In genomic region chr3:85584779-85585356, GRCh38 we compare ENCODE assay signal across 24 cellular contexts.
DNase-seq lines count a peak whose midpoint lies in the region; ATAC-seq and TF ChIP-seq lines count a peak whose summit lies in the region.
"Had no signal": no experiment of that assay in that cellular context is flagged by ENCODE, and none has a peak within 500 bp of the region (broad histone marks: within the 10 kb centered on the region; RNA-seq: fewer than 3 reads in every experiment).

No MANE protein-coding gene starts in this region.

- H3K27me3 Mint-ChIP-seq in CD14-positive monocyte (ENCODE audit: low read depth in 3 of 3), result peaks cover 0 to 3% (median 0%) of the 10 kb centered on the region in 3 donors
- H3K27me3 Mint-ChIP-seq: activated CD4-positive, alpha-beta T cell treated with anti-CD3 and anti-CD28 coated beads for 36 hours; naive thymus-derived CD4-positive, alpha-beta T cell; stimulated activated memory B cell treated with anti-CD40 and anti-IgM and Interleukin-4, amounts not matched to agents 10 μg/mL and 1 μg/mL and 100 μg/mL, for 72 hours; T-cell had no signal

- no peaks in the 10 kb centered on the region for H3K9me3 Mint-ChIP-seq in CD14-positive monocyte
- H3K9me3 Mint-ChIP-seq: activated naive CD4-positive, alpha-beta T cell treated with anti-CD3 and anti-CD28 coated beads, Interleukin-2, amount 50 U/mL, for 72 hours; activated T-cell treated with anti-CD3 and anti-CD28 coated beads, Interleukin-2, amount 50 U/mL, for 72 hours; stimulated activated memory B cell treated with anti-CD40 and anti-IgM and Interleukin-4, amounts not matched to agents 10 μg/mL and 1 μg/mL and 100 μg/mL, for 72 hours had no signal

- TF ChIP-seq CTCF in CD14-positive monocyte (IDR thresholded peaks at IDR 0.05), result no peak

- ATAC-seq in GM21367 (IDR thresholded peaks at IDR 0.05; ENCODE audit: unreplicated experiment), result peak; percentile 55
- peak; percentile 80 for ATAC-seq in HG03354 (IDR thresholded peaks at IDR 0.05; ENCODE audit: poor library complexity, severe bottlenecking, unreplicated experiment)
- ATAC-seq in HG03571 (IDR thresholded peaks at IDR 0.05; ENCODE audit: unreplicated experiment), result no peak
- ATAC-seq: activated CD4-positive, alpha-beta T cell treated with anti-CD3 and anti-CD28 coated beads for 36 hours; activated naive CD4-positive, alpha-beta T cell treated with anti-CD3 and anti-CD28 coated beads, Interleukin-2, amount 50 U/mL, for 72 hours; activated T-cell treated with anti-CD3 and anti-CD28 coated beads, Interleukin-2, amount 50 U/mL, for 72 hours; naive thymus-derived CD4-positive, alpha-beta T cell; sciatic nerve; stimulated activated memory B cell treated with anti-CD40 and anti-IgM and Interleukin-4, amounts not matched to agents 10 μg/mL and 1 μg/mL and 100 μg/mL, for 72 hours; T-cell had no signal

- DNase-seq in CD14-positive monocyte (ENCODE audit: low spot score), result no peak
- DNase-seq in SK-N-DZ (ENCODE audit: low spot score), result peak; percentile 18
- no peak for DNase-seq in stimulated activated CD4-positive, alpha-beta T cell treated with anti-CD3 and anti-CD28 coated beads, Interleukin-12 subunit alpha, Interleukin-12 subunit beta, amount 100 ng/mL, for 4 hours
- no peak for DNase-seq in islet precursor cell
- no peak for DNase-seq in NCI-H748 (lab: John Stamatoyannopoulos, UW; ENCODE audit: unreplicated experiment)
- DNase-seq: activated CD4-positive, alpha-beta T cell treated with anti-CD3 and anti-CD28 coated beads for 36 hours; activated T-cell treated with anti-CD3 and anti-CD28 coated beads, Interleukin-2, amount 50 U/mL, for 72 hours; central memory CD4-positive, alpha-beta T cell; dorsolateral prefrontal cortex; foreskin fibroblast; kidney glomerular epithelial cell; naive thymus-derived CD4-positive, alpha-beta T cell; NCI-H146; NCI-H2171 treated with DMSO at 0.1 percent for 48 hours; NCI-H526 treated with DMSO at 0.1 percent for 48 hours; SHP77 treated with DMSO at 0.1 percent for 48 hours; T-cell; testis had no signal

- H3K36me3 Mint-ChIP-seq in CD14-positive monocyte, result no peaks in the 10 kb centered on the region
- H3K36me3 Mint-ChIP-seq: activated naive CD4-positive, alpha-beta T cell treated with anti-CD3 and anti-CD28 coated beads, Interleukin-2, amount 50 U/mL, for 72 hours; naive thymus-derived CD4-positive, alpha-beta T cell; stimulated activated memory B cell treated with anti-CD40 and anti-IgM and Interleukin-4, amounts not matched to agents 10 μg/mL and 1 μg/mL and 100 μg/mL, for 72 hours; T-cell had no signal

- H3K27ac Mint-ChIP-seq in CD14-positive monocyte, result no peak overlapping the region
- H3K27ac Mint-ChIP-seq: activated CD4-positive, alpha-beta T cell treated with anti-CD3 and anti-CD28 coated beads for 36 hours; activated naive CD4-positive, alpha-beta T cell treated with anti-CD3 and anti-CD28 coated beads, Interleukin-2, amount 50 U/mL, for 72 hours; activated T-cell treated with anti-CD3 and anti-CD28 coated beads, Interleukin-2, amount 50 U/mL, for 72 hours; naive thymus-derived CD4-positive, alpha-beta T cell; stimulated activated memory B cell treated with anti-CD40 and anti-IgM and Interleukin-4, amounts not matched to agents 10 μg/mL and 1 μg/mL and 100 μg/mL, for 72 hours; T-cell had no signal

- intact Hi-C loops in CD14-positive monocyte (cut with micrococcal nuclease), result no loop called here

- peaks cover 7% of the 10 kb centered on the region for H3K4me1 Mint-ChIP-seq in CD14-positive monocyte
- H3K4me1 Mint-ChIP-seq: activated CD4-positive, alpha-beta T cell treated with anti-CD3 and anti-CD28 coated beads for 36 hours; stimulated activated memory B cell treated with anti-CD40 and anti-IgM and Interleukin-4, amounts not matched to agents 10 μg/mL and 1 μg/mL and 100 μg/mL, for 72 hours; T-cell had no signal

- H3K4me3 Mint-ChIP-seq in CD14-positive monocyte, result peak overlapping the region; percentile 47 to 77
- H3K4me3 Mint-ChIP-seq: activated CD4-positive, alpha-beta T cell treated with anti-CD3 and anti-CD28 coated beads for 36 hours; activated T-cell treated with anti-CD3 and anti-CD28 coated beads, Interleukin-2, amount 50 U/mL, for 72 hours; naive thymus-derived CD4-positive, alpha-beta T cell; stimulated activated memory B cell treated with anti-CD40 and anti-IgM and Interleukin-4, amounts not matched to agents 10 μg/mL and 1 μg/mL and 100 μg/mL, for 72 hours; T-cell had no signal
